Comparison of ENCODE assay signal across 8 cellular contexts in genomic region chr10:110642980-110643655, GRCh38. TPM values are rescaled to one million over a fixed set of nuclear protein-coding genes. Genes with fewer than 3 reads are reported as not detected.
DNase-seq lines count a peak whose midpoint lies in the region; ATAC-seq and TF ChIP-seq lines count a peak whose summit lies in the region.

No MANE protein-coding gene starts in this region.

- no peaks in the 10 kb centered on the region for H3K36me3 ChIP-seq in testis (ENCODE audit: low read depth, missing control alignments)

- POLR2A ChIA-PET in activated CD4-positive, alpha-beta T cell treated with anti-CD3 and anti-CD28 coated beads, Interleukin-2, amount 10 ng/mL, durations not matched to agents 7 days and 5 days (lab: Charles Lee), result no interaction called here

- TF ChIP-seq CTCF in testis (IDR thresholded peaks at IDR 0.05), result no peak

- H3K4me1 Mint-ChIP-seq in activated CD4-positive, alpha-beta T cell treated with anti-CD3 and anti-CD28 coated beads, Interleukin-2, amount 10 ng/mL, durations not matched to agents 7 days and 5 days, result peaks cover 30% of the 10 kb centered on the region
- H3K4me1 Mint-ChIP-seq in activated naive CD4-positive, alpha-beta T cell treated with anti-CD3 and anti-CD28 coated beads, Interleukin-2, amount 50 U/mL, for 24 hours, result peaks cover 32% of the 10 kb centered on the region
- H3K4me1 Mint-ChIP-seq in immature natural killer cell, result peaks cover 22 to 35% of the 10 kb centered on the region in 2 donors

- no peak overlapping the region for H3K27ac ChIP-seq in testis

- ATAC-seq in GM18505 (IDR thresholded peaks at IDR 0.05; ENCODE audit: unreplicated experiment), result no peak
- ATAC-seq in HG03135 (IDR thresholded peaks at IDR 0.05; ENCODE audit: unreplicated experiment), result no peak

- H3K9me3 ChIP-seq in testis, result no peaks in the 10 kb centered on the region

- peak overlapping the region; percentile 70 for H3K4me3 Mint-ChIP-seq in activated CD4-positive, alpha-beta T cell treated with anti-CD3 and anti-CD28 coated beads, Interleukin-2, amount 10 ng/mL, durations not matched to agents 7 days and 5 days
- H3K4me3 Mint-ChIP-seq in activated naive CD4-positive, alpha-beta T cell treated with anti-CD3 and anti-CD28 coated beads, Interleukin-2, amount 50 U/mL, for 24 hours, result peak overlapping the region; percentile 87
- peak overlapping the region; percentile 68 to 79 (median 77) for H3K4me3 Mint-ChIP-seq in immature natural killer cell

- H3K27me3 ChIP-seq in testis, result no peaks in the 10 kb centered on the region

- CTCF ChIA-PET in activated CD4-positive, alpha-beta T cell treated with anti-CD3 and anti-CD28 coated beads, Interleukin-2, amount 10 ng/mL, durations not matched to agents 7 days and 5 days (lab: Charles Lee), result interaction anchor here (1.5 kb wide), 1 partner anchor 29 kb away, joined by 6 read pairs; no protein-coding TSS in a partner anchor

- no peak for TF ChIP-seq POLR2A in testis (IDR thresholded peaks at IDR 0.05)
- no peak for TF ChIP-seq POLR2A in GM18505 (IDR thresholded peaks at IDR 0.05; ENCODE audit: borderline replicate concordance, extremely low read depth, insufficient read depth, insufficient read length)

- H3K27me3 Mint-ChIP-seq in activated CD4-positive, alpha-beta T cell treated with anti-CD3 and anti-CD28 coated beads, Interleukin-2, amount 10 ng/mL, durations not matched to agents 7 days and 5 days, result peaks cover 70% of the 10 kb centered on the region
- peaks cover 35% of the 10 kb centered on the region for H3K27me3 Mint-ChIP-seq in activated naive CD4-positive, alpha-beta T cell treated with anti-CD3 and anti-CD28 coated beads, Interleukin-2, amount 50 U/mL, for 24 hours
- peaks cover 18 to 23% (median 18%) of the 10 kb centered on the region in 3 donors for H3K27me3 Mint-ChIP-seq in immature natural killer cell (ENCODE audit: low read depth in 3 of 3)

- peaks cover 3% of the 10 kb centered on the region for H3K4me1 ChIP-seq in testis

- DNase-seq in activated CD4-positive, alpha-beta T cell treated with anti-CD3 and anti-CD28 coated beads, Interleukin-2, amount 10 ng/mL, durations not matched to agents 7 days and 5 days, result no peak
- no peak for DNase-seq in activated CD4-positive, alpha-beta T cell treated with anti-CD3 and anti-CD28 coated beads, Interleukin-2, amount 50 U/mL, for 1 hour
- DNase-seq in immature natural killer cell (no peak), testis (peak; percentile 26), occipital lobe (lab: John Stamatoyannopoulos, UW) (no peak)

- H3K9me3 Mint-ChIP-seq in activated CD4-positive, alpha-beta T cell treated with anti-CD3 and anti-CD28 coated beads, Interleukin-2, amount 10 ng/mL, durations not matched to agents 7 days and 5 days, result no peaks in the 10 kb centered on the region
- H3K9me3 Mint-ChIP-seq in activated naive CD4-positive, alpha-beta T cell treated with anti-CD3 and anti-CD28 coated beads, Interleukin-2, amount 50 U/mL, for 24 hours, result no peaks in the 10 kb centered on the region
- H3K9me3 Mint-ChIP-seq in immature natural killer cell, result peaks cover 0 to 2% (median 0%) of the 10 kb centered on the region in 6 donors

- intact Hi-C loops in testis (cut with DNase I; ENCODE audit: low total_unique reads), result no loop called here

- no peak overlapping the region for H3K27ac Mint-ChIP-seq in activated CD4-positive, alpha-beta T cell treated with anti-CD3 and anti-CD28 coated beads, Interleukin-2, amount 10 ng/mL, durations not matched to agents 7 days and 5 days
- H3K27ac Mint-ChIP-seq in activated naive CD4-positive, alpha-beta T cell treated with anti-CD3 and anti-CD28 coated beads, Interleukin-2, amount 50 U/mL, for 24 hours, result no peak overlapping the region
- no peak overlapping the region for H3K27ac Mint-ChIP-seq in immature natural killer cell

- 19 to 23% methylated on average over 21 to 43 of the region's 43 CpGs for WGBS in testis, 2 donors

- peak overlapping the region; percentile 49 to 71 for H3K4me3 ChIP-seq in testis

- H3K36me3 Mint-ChIP-seq in activated CD4-positive, alpha-beta T cell treated with anti-CD3 and anti-CD28 coated beads, Interleukin-2, amount 10 ng/mL, durations not matched to agents 7 days and 5 days (ENCODE audit: low read depth), result no peaks in the 10 kb centered on the region
- no peaks in the 10 kb centered on the region for H3K36me3 Mint-ChIP-seq in activated naive CD4-positive, alpha-beta T cell treated with anti-CD3 and anti-CD28 coated beads, Interleukin-2, amount 50 U/mL, for 24 hours
- peaks cover 0 to 4% (median 0%) of the 10 kb centered on the region in 3 donors for H3K36me3 Mint-ChIP-seq in immature natural killer cell

RNA-seq across cellular contexts. Expression of gene RBM20, which starts 1.0 kb away (rescaled TPM):
- total RNA-seq in activated CD4-positive, alpha-beta T cell treated with anti-CD3 and anti-CD28 coated beads, Interleukin-2, amount 10 ng/mL, durations not matched to agents 7 days and 5 days, result not detected
- polyA plus RNA-seq in immature natural killer cell (not detected), testis (ENCODE audit: insufficient read depth, low read depth, low replicate concordance) (1.7 TPM)
- total RNA-seq in testis (1 to 10 TPM; 3.1 to 5.3 TPM), occipital lobe (2.2 TPM)
